13 cellular contexts compared by ENCODE assay signal in the genomic region with DNA sequence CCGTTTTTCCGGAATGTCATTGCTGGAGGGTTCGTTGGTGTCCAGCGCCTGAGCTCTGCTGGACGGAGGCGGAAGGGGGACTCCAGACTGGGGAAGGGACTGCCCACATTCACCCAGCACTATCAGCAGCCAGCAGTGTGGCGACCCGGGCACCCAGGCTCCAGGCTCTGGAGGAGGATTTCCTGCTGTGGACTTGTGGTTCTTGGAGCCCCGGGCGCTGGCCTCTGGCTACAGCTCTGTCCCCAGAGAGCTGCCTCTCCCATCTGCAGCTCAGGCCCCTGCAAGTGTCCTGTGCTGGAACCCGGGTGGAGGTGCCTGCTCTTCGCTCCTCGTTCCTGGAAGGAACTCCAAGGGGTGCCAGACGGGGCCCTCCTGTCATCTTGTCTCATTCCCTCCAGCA.
DNase-seq lines count a peak whose midpoint lies in the region; ATAC-seq, FAIRE-seq and TF ChIP-seq lines count a peak whose summit lies in the region.
"Had no signal": no experiment of that assay in that cellular context is flagged by ENCODE, and none has a peak within 500 bp of the region (broad histone marks: within the 10 kb centered on the region; RNA-seq: fewer than 3 reads in every experiment).

No MANE protein-coding gene starts in this region.

- H3K36me3 ChIP-seq in K562 (ENCODE audit: control insufficient read depth, insufficient read depth, low read length) = no peaks in the 10 kb centered on the region
- no peaks in the 10 kb centered on the region for H3K36me3 ChIP-seq in stomach smooth muscle (ENCODE audit: control insufficient read depth in 2 of 2, insufficient read depth in 2 of 2, low read length in 2 of 2)
- H3K36me3 ChIP-seq in mucosa of descending colon (ENCODE audit: low read depth) = no peaks in the 10 kb centered on the region

- H3K4me1 ChIP-seq in K562 (replicated peaks in 1 of 2; ENCODE audit: control insufficient read depth in 2 of 2, insufficient read depth in 2 of 2, low read length in 2 of 2) (no peaks in the 10 kb centered on the region; a peak in 2 of 5 replicates), stomach smooth muscle (ENCODE audit: control insufficient read depth, insufficient read depth, low read length) (peaks cover 48% of the 10 kb centered on the region), mucosa of descending colon (ENCODE audit: low read depth) (no peaks in the 10 kb centered on the region)

- no peaks in the 10 kb centered on the region for H3K79me2 ChIP-seq in K562 (ENCODE audit: control insufficient read depth, insufficient read depth, low read length)

- in situ Hi-C loops in K562 (cut with MboI) = no loop called here

- H3K36me3 Mint-ChIP-seq in activated CD8-positive, alpha-beta T cell treated with anti-CD3 and anti-CD28 coated beads for 36 hours (ENCODE audit: low read depth) = no peaks in the 10 kb centered on the region
- no peaks in the 10 kb centered on the region for H3K36me3 Mint-ChIP-seq in activated CD8-positive, alpha-beta T cell treated with anti-CD3 and anti-CD28 coated beads, Interleukin-2, amount 10 ng/mL, durations not matched to agents 7 days and 5 days (ENCODE audit: low read depth)
- H3K36me3 Mint-ChIP-seq in mesothelial cell of epicardium = no peaks in the 10 kb centered on the region
- H3K36me3 Mint-ChIP-seq: activated naive CD4-positive, alpha-beta T cell treated with anti-CD3 and anti-CD28 coated beads, Interleukin-2, amount 50 U/mL, for 24 hours; type B pancreatic cell had no signal

- intact Hi-C loops in activated CD8-positive, alpha-beta T cell treated with anti-CD3 and anti-CD28 coated beads for 36 hours (cut with micrococcal nuclease) = no loop called here
- intact Hi-C loops in K562 (cut with micrococcal nuclease) = no loop called here
- intact Hi-C loops in mucosa of descending colon (cut with DNase I, micrococcal nuclease) = no loop called here

- ATAC-seq in activated CD8-positive, alpha-beta T cell treated with anti-CD3 and anti-CD28 coated beads for 36 hours = no peak
- ATAC-seq in activated CD8-positive, alpha-beta T cell treated with anti-CD3 and anti-CD28 coated beads, Interleukin-2, amount 10 ng/mL, durations not matched to agents 7 days and 5 days = no peak
- ATAC-seq in K562 (no peak), mucosa of descending colon (no peak), GM21526 (IDR thresholded peaks at IDR 0.05; ENCODE audit: low FRiP score, unreplicated experiment) (no peak), GM18502 (IDR thresholded peaks at IDR 0.05; ENCODE audit: poor library complexity, unreplicated experiment) (no peak)
- ATAC-seq: A549, right cardiac atrium had no signal

- 0 out of 2 replicates have a peak overlapping the region, but pooled peaks have one; percentile 9 for H2AFZ ChIP-seq in K562 (ENCODE audit: low read depth, low read length)

- no peak overlapping the region for H3K9ac ChIP-seq in K562 (ENCODE audit: insufficient read depth in 1 of 2, low read depth in 2 of 2, low read length in 2 of 2)
- peak overlapping the region in 1 of 2 donors; percentile 42 for H3K9ac ChIP-seq in stomach smooth muscle (ENCODE audit: low read length in 2 of 2)

- H3K9me3 Mint-ChIP-seq in activated CD8-positive, alpha-beta T cell treated with anti-CD3 and anti-CD28 coated beads for 36 hours = no peaks in the 10 kb centered on the region
- no peaks in the 10 kb centered on the region for H3K9me3 Mint-ChIP-seq in activated CD8-positive, alpha-beta T cell treated with anti-CD3 and anti-CD28 coated beads, Interleukin-2, amount 10 ng/mL, durations not matched to agents 7 days and 5 days (ENCODE audit: insufficient read depth)
- no peaks in the 10 kb centered on the region for H3K9me3 Mint-ChIP-seq in mesothelial cell of epicardium
- H3K9me3 Mint-ChIP-seq: activated naive CD4-positive, alpha-beta T cell treated with anti-CD3 and anti-CD28 coated beads, Interleukin-2, amount 50 U/mL, for 24 hours; type B pancreatic cell had no signal

- no peak for TF ChIP-seq CTCF in activated CD8-positive, alpha-beta T cell treated with anti-CD3 and anti-CD28 coated beads for 36 hours (IDR thresholded peaks at IDR 0.05)
- TF ChIP-seq CTCF in K562 (IDR thresholded peaks at IDR 0.05 in 2 of 3, conservative IDR thresholded peaks at IDR 0.05 in 1 of 3; ENCODE audit: insufficient read depth in 2 of 3, low read depth in 1 of 3, low read length in 3 of 3) (no peak), mesothelial cell of epicardium (IDR thresholded peaks at IDR 0.05; ENCODE audit: unreplicated experiment) (no peak), mucosa of descending colon (IDR thresholded peaks at IDR 0.05) (no peak)

- TF ChIP-seq POLR2A in K562 (conservative IDR thresholded peaks at IDR 0.05) = no peak

- H3K27me3 Mint-ChIP-seq in activated CD8-positive, alpha-beta T cell treated with anti-CD3 and anti-CD28 coated beads for 36 hours = peaks cover 6% of the 10 kb centered on the region
- H3K27me3 Mint-ChIP-seq in activated CD8-positive, alpha-beta T cell treated with anti-CD3 and anti-CD28 coated beads, Interleukin-2, amount 10 ng/mL, durations not matched to agents 7 days and 5 days (ENCODE audit: low read depth) = no peaks in the 10 kb centered on the region
- no peaks in the 10 kb centered on the region for H3K27me3 Mint-ChIP-seq in mesothelial cell of epicardium (ENCODE audit: low read depth)
- H3K27me3 Mint-ChIP-seq: activated naive CD4-positive, alpha-beta T cell treated with anti-CD3 and anti-CD28 coated beads, Interleukin-2, amount 50 U/mL, for 24 hours; type B pancreatic cell had no signal

- H3K4me3 ChIP-seq in K562 = no peak overlapping the region
- H3K4me3 ChIP-seq in stomach smooth muscle (ENCODE audit: low read length in 2 of 2) = no peak overlapping the region
- no peak overlapping the region for H3K4me3 ChIP-seq in mucosa of descending colon
- H3K4me3 ChIP-seq: A549 had no signal

- no peak for DNase-seq in activated CD8-positive, alpha-beta T cell treated with anti-CD3 and anti-CD28 coated beads for 36 hours
- DNase-seq in activated CD8-positive, alpha-beta T cell treated with anti-CD3 and anti-CD28 coated beads, Interleukin-2, amount 10 ng/mL, durations not matched to agents 7 days and 5 days = no peak
- no peak for DNase-seq in K562 (ENCODE audit: extremely low read depth in 1 of 4, low spot score in 3 of 4)
- DNase-seq in mesothelial cell of epicardium (ENCODE audit: low spot score in 2 of 2, unreplicated experiment in 2 of 2) = no peak
- no peak for DNase-seq in mucosa of descending colon
- DNase-seq: NCI-H2171 treated with DMSO at 0.1 percent for 48 hours had no signal

- 13% methylated on average over 13 of the region's 14 CpGs for WGBS in K562 (ENCODE audit: insufficient coverage, low coverage, missing lambda C conversion rate)

- no peaks in the 10 kb centered on the region; the same call in 1 of the 2 replicates for H4K20me1 ChIP-seq in K562 (replicated peaks; ENCODE audit: control insufficient read depth, insufficient read depth, low read length)

- no peak overlapping the region for H3K4me3 Mint-ChIP-seq in activated CD8-positive, alpha-beta T cell treated with anti-CD3 and anti-CD28 coated beads for 36 hours
- no peak overlapping the region for H3K4me3 Mint-ChIP-seq in activated CD8-positive, alpha-beta T cell treated with anti-CD3 and anti-CD28 coated beads, Interleukin-2, amount 10 ng/mL, durations not matched to agents 7 days and 5 days
- H3K4me3 Mint-ChIP-seq in mesothelial cell of epicardium = no peak overlapping the region
- H3K4me3 Mint-ChIP-seq: activated naive CD4-positive, alpha-beta T cell treated with anti-CD3 and anti-CD28 coated beads, Interleukin-2, amount 50 U/mL, for 24 hours; type B pancreatic cell had no signal

- no peaks in the 10 kb centered on the region for H3K9me1 ChIP-seq in K562 (ENCODE audit: control insufficient read depth, insufficient read depth, low read length)

- peak overlapping the region; percentile 65 for H3K27ac Mint-ChIP-seq in activated CD8-positive, alpha-beta T cell treated with anti-CD3 and anti-CD28 coated beads for 36 hours
- H3K27ac Mint-ChIP-seq in activated CD8-positive, alpha-beta T cell treated with anti-CD3 and anti-CD28 coated beads, Interleukin-2, amount 10 ng/mL, durations not matched to agents 7 days and 5 days = no peak overlapping the region
- peak overlapping the region; percentile 83 for H3K27ac Mint-ChIP-seq in mesothelial cell of epicardium
- H3K27ac Mint-ChIP-seq: activated naive CD4-positive, alpha-beta T cell treated with anti-CD3 and anti-CD28 coated beads, Interleukin-2, amount 50 U/mL, for 24 hours; type B pancreatic cell had no signal

- TF ChIP-seq RAD21 in K562 (CRISPR knock-in tag; conservative IDR thresholded peaks at IDR 0.05 in 1 of 2, IDR thresholded peaks at IDR 0.05 in 1 of 2) = no peak

- H3K27ac ChIP-seq in K562 (ENCODE audit: extremely low read depth, low read depth, low read length) = no peak overlapping the region
- peak overlapping the region; percentile 62 for H3K27ac ChIP-seq in stomach smooth muscle (ENCODE audit: low read length)

- FAIRE-seq in K562 (lab: Jason Lieb, UNC) = no peak
- FAIRE-seq: A549 had no signal

- H3K9me3 ChIP-seq in K562 (replicated peaks; ENCODE audit: control insufficient read depth, insufficient read depth, low read depth, low read length) = no peaks in the 10 kb centered on the region
- H3K9me3 ChIP-seq in stomach smooth muscle (ENCODE audit: control insufficient read depth in 2 of 2, low read length in 2 of 2) = no peaks in the 10 kb centered on the region
- H3K9me3 ChIP-seq in mucosa of descending colon = no peaks in the 10 kb centered on the region
- H3K9me3 ChIP-seq: A549 had no signal

- peaks cover 21 to 65% of the 10 kb centered on the region in 2 experiments; a peak in 4 of 5 replicates for H3K27me3 ChIP-seq in K562 (ENCODE audit: control insufficient read depth in 2 of 2, insufficient read depth in 2 of 2, low read length in 2 of 2)
- no peaks in the 10 kb centered on the region for H3K27me3 ChIP-seq in stomach smooth muscle (ENCODE audit: control insufficient read depth in 1 of 2, insufficient read depth in 2 of 2, low read length in 2 of 2)

- POLR2A ChIA-PET in activated CD8-positive, alpha-beta T cell treated with anti-CD3 and anti-CD28 coated beads for 36 hours (lab: Charles Lee) = interaction anchor here (0.6 kb wide), 2 partner anchors 119 to 357 kb away, joined by 3 read pairs; no protein-coding TSS in a partner anchor
- POLR2A ChIA-PET in activated CD8-positive, alpha-beta T cell treated with anti-CD3 and anti-CD28 coated beads, Interleukin-2, amount 10 ng/mL, durations not matched to agents 7 days and 5 days (lab: Charles Lee) = no interaction called here
- POLR2A ChIA-PET in K562 (lab: Yijun Ruan, JAX) = interaction anchor here (0.9 to 1.4 kb wide), 2 partner anchors 11 to 13 kb away, joined by 3 to 5 read pairs; no protein-coding TSS in a partner anchor

- H3K4me1 Mint-ChIP-seq in activated CD8-positive, alpha-beta T cell treated with anti-CD3 and anti-CD28 coated beads for 36 hours (ENCODE audit: low read depth) = peaks cover 54% of the 10 kb centered on the region
- H3K4me1 Mint-ChIP-seq in activated CD8-positive, alpha-beta T cell treated with anti-CD3 and anti-CD28 coated beads, Interleukin-2, amount 10 ng/mL, durations not matched to agents 7 days and 5 days (ENCODE audit: low read depth) = no peaks in the 10 kb centered on the region
- peaks cover 35% of the 10 kb centered on the region for H3K4me1 Mint-ChIP-seq in mesothelial cell of epicardium

- TF ChIP-seq EP300 in K562 (IDR thresholded peaks at IDR 0.05; ENCODE audit: low read length) = no peak

- no peak overlapping the region for H3K4me2 ChIP-seq in K562 (ENCODE audit: insufficient read depth, low read length)
- H3K4me2 ChIP-seq: A549 had no signal

- CTCF ChIA-PET in activated CD8-positive, alpha-beta T cell treated with anti-CD3 and anti-CD28 coated beads for 36 hours (lab: Charles Lee) = interaction anchor here (1.1 to 3.1 kb wide), 3 partner anchors 14 to 40 kb away, joined by 3 to 14 read pairs (median 10); no protein-coding TSS in a partner anchor
- CTCF ChIA-PET in activated CD8-positive, alpha-beta T cell treated with anti-CD3 and anti-CD28 coated beads, Interleukin-2, amount 10 ng/mL, durations not matched to agents 7 days and 5 days (lab: Charles Lee) = no interaction called here
- CTCF ChIA-PET in K562 (lab: Yijun Ruan, JAX; ENCODE audit: low intra/inter-chr PET ratio) = no interaction called here

- BruUV-seq in K562 (replicated peaks; lab: Mats Ljungman, UMichigan) = no TSS peak
